In genomic region chr14:58641509-58641908, GRCh38 we compare ENCODE assay signal across 16 cellular contexts. TPM values are rescaled to one million over a fixed set of nuclear protein-coding genes. Genes with fewer than 3 reads are reported as not detected.
DNase-seq lines count a peak whose midpoint lies in the region; ATAC-seq, FAIRE-seq and TF ChIP-seq lines count a peak whose summit lies in the region.
"Had no signal": no experiment of that assay in that cellular context is flagged by ENCODE, and none has a peak within 500 bp of the region (broad histone marks: within the 10 kb centered on the region; RNA-seq: fewer than 3 reads in every experiment).

No MANE protein-coding gene starts in this region.

- WGBS in pancreas, 2 donors = 85 to 88% methylated on average over 5 of the region's 5 CpGs

- H3K27me3 Mint-ChIP-seq in MCF 10A (ENCODE audit: insufficient read depth, unreplicated experiment) = peaks cover 32% of the 10 kb centered on the region
- peaks cover 0 to 30% (median 6%) of the 10 kb centered on the region in 5 donors for H3K27me3 Mint-ChIP-seq in naive thymus-derived CD4-positive, alpha-beta T cell

- H3K4me3 ChIP-seq in breast epithelium (no peak overlapping the region), OCI-LY3 (ENCODE audit: low read length) (no peak overlapping the region), epithelial cell of proximal tubule (ENCODE audit: low read depth, low read length) (no peak overlapping the region), pancreas (no peak overlapping the region)
- no peak overlapping the region for H3K4me3 ChIP-seq in naive thymus-derived CD4-positive, alpha-beta T cell (ENCODE audit: low read length)
- H3K4me3 ChIP-seq: left lung, uterus had no signal

- H2AFZ ChIP-seq in OCI-LY3 (ENCODE audit: low read depth, low read length) = no peak overlapping the region

- CTCF ChIA-PET in MCF 10A (lab: Yijun Ruan, JAX) = interaction anchor here (0.6 to 4.2 kb wide), 11 partner anchors 10 to 794 kb away, joined by 3 to 32 read pairs (median 3); no protein-coding TSS in a partner anchor
- CTCF ChIA-PET in naive thymus-derived CD4-positive, alpha-beta T cell (lab: Charles Lee) = interaction anchor here (3.2 kb wide), 1 partner anchor 140 kb away, joined by 15 read pairs; no protein-coding TSS in a partner anchor

- TF ChIP-seq CTCF in MCF 10A (IDR thresholded peaks at IDR 0.05; ENCODE audit: unreplicated experiment) (no peak), breast epithelium (IDR thresholded peaks at IDR 0.05) (no peak), OCI-LY3 (IDR thresholded peaks at IDR 0.05; ENCODE audit: low read depth, low read length) (peak; percentile 50), epithelial cell of proximal tubule (conservative IDR thresholded peaks at IDR 0.05; ENCODE audit: low read depth, low read length) (peak; percentile 54), pancreas (IDR thresholded peaks at IDR 0.05) (no peak)

- H3K27ac Mint-ChIP-seq in MCF 10A (ENCODE audit: low read depth, unreplicated experiment) = no peak overlapping the region
- H3K27ac Mint-ChIP-seq in naive thymus-derived CD4-positive, alpha-beta T cell = peak overlapping the region in 1 of 9 donors; percentile 28
- H3K27ac Mint-ChIP-seq: activated B cell treated with CpG ODN at 0.5 μM for 24 hours; dendritic cell treated with granulocyte-macrophage colony-stimulating factor and Interleukin-4, amounts not matched to agents 40 ng/mL and 50 ng/mL, for 4 days; stimulated activated naive CD8-positive, alpha-beta T cell treated with anti-CD3 and anti-CD28 coated beads, Interleukin-15, Interleukin-2, amounts not matched to agents 100 ng/mL and 50 ng/mL, for 24 hours had no signal

- no peaks in the 10 kb centered on the region for H3K36me3 Mint-ChIP-seq in MCF 10A (ENCODE audit: insufficient read depth, unreplicated experiment)
- peaks cover 9 to 40% (median 19%) of the 10 kb centered on the region in 5 donors for H3K36me3 Mint-ChIP-seq in naive thymus-derived CD4-positive, alpha-beta T cell

- H3K36me3 ChIP-seq in breast epithelium = no peaks in the 10 kb centered on the region
- H3K36me3 ChIP-seq in OCI-LY3 (replicated peaks; ENCODE audit: low read depth, low read length) = peaks cover 64% of the 10 kb centered on the region
- H3K36me3 ChIP-seq in naive thymus-derived CD4-positive, alpha-beta T cell (ENCODE audit: control insufficient read depth in 2 of 3, insufficient read depth in 3 of 3, low read length in 3 of 3) = peaks cover 0 to 15% (median 0%) of the 10 kb centered on the region in 3 experiments
- H3K36me3 ChIP-seq in pancreas = no peaks in the 10 kb centered on the region
- H3K36me3 ChIP-seq: uterus had no signal

- TF ChIP-seq POLR2A in breast epithelium (IDR thresholded peaks at IDR 0.05) = no peak

- H3K4me2 ChIP-seq in OCI-LY3 (ENCODE audit: low read length) = peak overlapping the region; percentile 99

- H3K4me1 Mint-ChIP-seq in MCF 10A (ENCODE audit: insufficient read depth, unreplicated experiment) = no peaks in the 10 kb centered on the region
- H3K4me1 Mint-ChIP-seq in naive thymus-derived CD4-positive, alpha-beta T cell = peaks cover 15 to 56% (median 38%) of the 10 kb centered on the region in 7 donors

- ATAC-seq in naive thymus-derived CD4-positive, alpha-beta T cell = no peak
- no peak for ATAC-seq in GM18867 (IDR thresholded peaks at IDR 0.05; ENCODE audit: unreplicated experiment)
- no peak for ATAC-seq in pancreas
- ATAC-seq: left lung had no signal

- H4K20me1 ChIP-seq in OCI-LY3 (ENCODE audit: insufficient read depth, low read length) = peaks cover 27% of the 10 kb centered on the region

- intact Hi-C loops in MCF 10A (cut with micrococcal nuclease) = loop anchor here (2.0 to 10.0 kb wide), 3 partner anchors 173 to 801 kb away; no protein-coding TSS in a partner anchor
- intact Hi-C loops in breast epithelium (cut with DNase I; ENCODE audit: low total_unique reads) = no loop called here
- intact Hi-C loops in naive thymus-derived CD4-positive, alpha-beta T cell (cut with micrococcal nuclease) = loop anchor here in 1 of 2 donors (2.0 to 5.0 kb wide), 2 partner anchors 106 to 377 kb away; no protein-coding TSS in a partner anchor
- intact Hi-C loops in pancreas (cut with DNase I) = no loop called here

- no peaks in the 10 kb centered on the region for H3K27me3 ChIP-seq in breast epithelium
- no peaks in the 10 kb centered on the region for H3K27me3 ChIP-seq in OCI-LY3 (ENCODE audit: low read depth, low read length)
- no peaks in the 10 kb centered on the region for H3K27me3 ChIP-seq in naive thymus-derived CD4-positive, alpha-beta T cell (ENCODE audit: control insufficient read depth in 2 of 2, insufficient read depth in 2 of 2, low read length in 2 of 2)
- H3K27me3 ChIP-seq in pancreas = peaks cover 0 to 6% (median 0%) of the 10 kb centered on the region in 4 donors
- H3K27me3 ChIP-seq: uterus had no signal

- BruUV-seq in MCF 10A (replicated peaks; lab: Mats Ljungman, UMichigan) = no TSS peak

- H3K27ac ChIP-seq in breast epithelium (no peak overlapping the region), OCI-LY3 (ENCODE audit: low read length) (peak overlapping the region; percentile 29), pancreas (no peak overlapping the region)
- no peak overlapping the region for H3K27ac ChIP-seq in naive thymus-derived CD4-positive, alpha-beta T cell (ENCODE audit: low read depth, low read length)
- H3K27ac ChIP-seq: left lung, uterus had no signal

- H3K4me1 ChIP-seq in breast epithelium (peaks cover 0 to 5% of the 10 kb centered on the region in 2 donors), OCI-LY3 (ENCODE audit: low read length) (peaks cover 29% of the 10 kb centered on the region), pancreas (peaks cover 7 to 14% (median 12%) of the 10 kb centered on the region in 3 donors)
- H3K4me1 ChIP-seq in naive thymus-derived CD4-positive, alpha-beta T cell (ENCODE audit: control insufficient read depth in 2 of 2, insufficient read depth in 2 of 2, low read length in 2 of 2) = peaks cover 0 to 22% of the 10 kb centered on the region in 2 donors
- H3K4me1 ChIP-seq: uterus had no signal

- peaks cover 68% of the 10 kb centered on the region for H3K79me2 ChIP-seq in OCI-LY3 (ENCODE audit: low read length)

- H3K9me3 Mint-ChIP-seq in MCF 10A (ENCODE audit: unreplicated experiment) = no peaks in the 10 kb centered on the region
- H3K9me3 Mint-ChIP-seq in naive thymus-derived CD4-positive, alpha-beta T cell = no peaks in the 10 kb centered on the region
- H3K9me3 Mint-ChIP-seq: activated B cell treated with CpG ODN at 0.5 μM for 24 hours; stimulated activated naive CD8-positive, alpha-beta T cell treated with anti-CD3 and anti-CD28 coated beads, Interleukin-15, Interleukin-2, amounts not matched to agents 100 ng/mL and 50 ng/mL, for 24 hours had no signal

- peak overlapping the region; percentile 13; the same call in 1 of the 2 replicates for H3K9ac ChIP-seq in OCI-LY3 (ENCODE audit: low read length)

- DNase-seq in MCF 10A (ENCODE audit: unreplicated experiment) (peak; percentile 6), breast epithelium (ENCODE audit: low spot score in 2 of 2) (no peak), epithelial cell of proximal tubule (ENCODE audit: low read depth) (no peak), pancreas (no peak)
- no peak for DNase-seq in naive thymus-derived CD4-positive, alpha-beta T cell
- no peak for DNase-seq in stimulated activated CD4-positive, alpha-beta T cell treated with anti-CD3 and anti-CD28 coated beads, Interleukin-1b, Interleukin-23, amount 100 ng/mL, for 48 hours
- DNase-seq: activated B cell treated with CpG ODN at 0.5 μM for 24 hours, amniotic stem cell, left lung, NCI-H524 treated with DMSO at 0.1 percent for 48 hours, T-helper 1 cell, uterus had no signal

- no peak overlapping the region for H3K4me3 Mint-ChIP-seq in MCF 10A (ENCODE audit: unreplicated experiment)
- H3K4me3 Mint-ChIP-seq in naive thymus-derived CD4-positive, alpha-beta T cell = peak overlapping the region in 1 of 10 donors; percentile 23
- H3K4me3 Mint-ChIP-seq: activated B cell treated with CpG ODN at 0.5 μM for 24 hours; dendritic cell treated with granulocyte-macrophage colony-stimulating factor and Interleukin-4, amounts not matched to agents 40 ng/mL and 50 ng/mL, for 4 days; stimulated activated naive CD8-positive, alpha-beta T cell treated with anti-CD3 and anti-CD28 coated beads, Interleukin-15, Interleukin-2, amounts not matched to agents 100 ng/mL and 50 ng/mL, for 24 hours had no signal

- H3K9me3 ChIP-seq in breast epithelium (no peaks in the 10 kb centered on the region), OCI-LY3 (ENCODE audit: insufficient read depth, low read length) (no peaks in the 10 kb centered on the region), pancreas (no peaks in the 10 kb centered on the region)
- H3K9me3 ChIP-seq in naive thymus-derived CD4-positive, alpha-beta T cell (ENCODE audit: control insufficient read depth in 2 of 3, low read length in 3 of 3) = peaks cover 0 to under 1% (median 0%) of the 10 kb centered on the region in 3 experiments
- H3K9me3 ChIP-seq: left lung, uterus had no signal

- no peak for FAIRE-seq in pancreas (lab: Jason Lieb, UNC)

- POLR2A ChIA-PET in MCF 10A (lab: Yijun Ruan, JAX) = interaction anchor here (0.6 kb wide), 1 partner anchor 499 kb away, joined by 3 read pairs; no protein-coding TSS in a partner anchor
- POLR2A ChIA-PET in naive thymus-derived CD4-positive, alpha-beta T cell (lab: Charles Lee) = no interaction called here

RNA-seq across cellular contexts. Expression of gene DACT1, which starts 3.7 kb away (rescaled TPM):
- total RNA-seq in MCF 10A (2022) = not detected in 2 replicates
- 1 to 10 TPM; 5.0 to 9.8 (median 5.1) TPM for total RNA-seq in breast epithelium
- 2.7 and 3.4 TPM in 2 replicates for total RNA-seq in epithelial cell of proximal tubule
- 10 to 100 TPM in 4 of 5 experiments, 1 to 10 TPM in 1; 8.2 to 32.3 (median 15.0) TPM for total RNA-seq in naive thymus-derived CD4-positive, alpha-beta T cell
- polyA plus RNA-seq in naive thymus-derived CD4-positive, alpha-beta T cell = 10 to 100 TPM; 18.5 to 38.7 TPM
- total RNA-seq in pancreas = 1 to 10 TPM in 3 of 6 donors, under 1 TPM in 3; 0.69 to 7.5 (median 1.2) TPM
- 1 to 10 TPM in 1 of 2 donors, under 1 TPM in 1; 0.80 to 1.3 TPM for polyA plus RNA-seq in pancreas

Comparison
In these comparisons a context has a peak if more than half of its experiments do, and no peak if none do; other contexts are left out.
1. CTCF ChIP-seq: peak in OCI-LY3 (single experiment) and epithelial cell of proximal tubule (single experiment); none in MCF 10A (single experiment), breast epithelium (0 of 3) and pancreas (0 of 4).